ENCODE assay signal across 8 cellular contexts in the genomic region with DNA sequence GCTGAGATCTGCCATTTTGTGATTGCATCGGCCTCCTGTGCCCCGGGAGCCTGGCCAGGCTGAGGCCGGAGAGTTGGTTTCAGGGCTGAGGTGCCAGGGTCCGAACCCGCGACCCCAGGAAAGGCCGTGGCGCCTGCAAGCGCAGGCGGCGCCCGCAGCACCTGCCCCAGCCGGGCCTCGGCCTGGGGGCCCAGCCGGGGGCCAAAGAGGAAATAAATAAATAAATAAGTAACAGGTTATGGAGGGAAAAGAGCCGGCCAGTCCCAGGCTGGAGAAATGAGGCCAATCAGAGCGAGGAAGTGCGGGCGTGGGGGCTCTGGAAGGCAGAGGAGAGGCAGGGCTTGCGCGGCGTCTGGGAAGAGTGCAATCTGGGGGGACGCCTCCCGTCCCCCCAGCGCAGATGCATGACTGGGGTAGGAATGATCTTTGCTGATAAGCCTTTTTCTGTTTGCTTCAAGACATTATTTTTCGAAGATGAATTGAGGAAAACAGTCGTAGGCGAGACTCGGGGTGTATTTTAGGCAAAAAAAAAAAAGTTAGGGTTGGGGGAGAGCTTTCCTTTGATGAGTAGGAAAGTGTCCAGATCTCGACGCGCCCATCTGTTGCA.
DNase-seq lines count a peak whose midpoint lies in the region; ATAC-seq and TF ChIP-seq lines count a peak whose summit lies in the region.

No MANE protein-coding gene starts in this region.

- DNase-seq in A673 (ENCODE audit: low spot score) = peak; percentile 39
- no peak for DNase-seq in IMR-90
- DNase-seq in naive B cell = no peak
- DNase-seq in stimulated activated CD4-positive, alpha-beta T cell treated with anti-CD3 and anti-CD28 coated beads, Interleukin-4, amount 100 ng/mL, for 4 hours = no peak
- DNase-seq in effector CD4-positive, alpha-beta T cell = no peak
- no peak for DNase-seq in HK-2 (ENCODE audit: unreplicated experiment)

- no peak overlapping the region for H2AK5ac ChIP-seq in IMR-90 (ENCODE audit: low read depth, low read length)

- H3K27me3 Mint-ChIP-seq in dendritic cell treated with granulocyte-macrophage colony-stimulating factor and Interleukin-4, amounts not matched to agents 40 ng/mL and 50 ng/mL, for 4 days = peaks cover 83% of the 10 kb centered on the region
- H3K27me3 Mint-ChIP-seq in naive B cell = peaks cover 54 to 72% (median 72%) of the 10 kb centered on the region in 3 donors

- no peak for TF ChIP-seq RAD21 in IMR-90 (IDR thresholded peaks at IDR 0.05; ENCODE audit: low read length)

- intact Hi-C loops in A673 (cut with micrococcal nuclease; ENCODE audit: unreplicated experiment) = loop anchor here (5.0 kb wide), 1 partner anchor 181 kb away; no protein-coding TSS in a partner anchor
- intact Hi-C loops in IMR-90 (cut with micrococcal nuclease) = loop anchor here (10.0 kb wide), 2 partner anchors 282 to 418 kb away; a partner anchor contains a TSS
- intact Hi-C loops in dendritic cell treated with granulocyte-macrophage colony-stimulating factor and Interleukin-4, amounts not matched to agents 40 ng/mL and 50 ng/mL, for 4 days (cut with micrococcal nuclease) = no loop called here

- H3K9me3 ChIP-seq in A673 (ENCODE audit: low read depth, low read length, poor library complexity, severe bottlenecking) = no peaks in the 10 kb centered on the region
- H3K9me3 ChIP-seq in IMR-90 (ENCODE audit: control insufficient read depth, insufficient read depth, low read length) = no peaks in the 10 kb centered on the region

- H3K18ac ChIP-seq in IMR-90 (ENCODE audit: low read depth, low read length) = no peak overlapping the region

- H3K27me3 ChIP-seq in A673 (replicated peaks; ENCODE audit: insufficient read depth, low read depth, low read length, poor library complexity) (peaks cover 51% of the 10 kb centered on the region), IMR-90 (ENCODE audit: control insufficient read depth, insufficient read depth, low read length) (peaks cover 61% of the 10 kb centered on the region)

- peak overlapping the region; percentile 78 for H3K4me2 ChIP-seq in IMR-90 (ENCODE audit: low read depth, low read length)

- H3K23ac ChIP-seq in IMR-90 (ENCODE audit: low read depth, low read length) = no peak overlapping the region

- no peaks in the 10 kb centered on the region for H3K79me1 ChIP-seq in IMR-90 (ENCODE audit: low read depth in 1 of 2, low read length in 2 of 2)

- peak overlapping the region; percentile 73 for H3K4me3 Mint-ChIP-seq in dendritic cell treated with granulocyte-macrophage colony-stimulating factor and Interleukin-4, amounts not matched to agents 40 ng/mL and 50 ng/mL, for 4 days
- peak overlapping the region; percentile 53 to 90 (median 84) for H3K4me3 Mint-ChIP-seq in naive B cell

- no peaks in the 10 kb centered on the region for H3K9me3 Mint-ChIP-seq in dendritic cell treated with granulocyte-macrophage colony-stimulating factor and Interleukin-4, amounts not matched to agents 40 ng/mL and 50 ng/mL, for 4 days
- H3K9me3 Mint-ChIP-seq in naive B cell = peaks cover 0 to 16% (median 4%) of the 10 kb centered on the region in 7 donors

- H2AK9ac ChIP-seq in IMR-90 (replicated peaks; ENCODE audit: low read depth, low read length, poor library complexity) = no peak overlapping the region

- in situ Hi-C loops in IMR-90 (cut with MboI; ENCODE audit: low sequenced_read_pairs) = no loop called here

- BruUV-seq in A673 (replicated peaks; lab: Mats Ljungman, UMichigan) (no TSS peak), IMR-90 (replicated peaks; lab: Mats Ljungman, UMichigan) (no TSS peak)

- no peak overlapping the region for H2BK5ac ChIP-seq in IMR-90 (ENCODE audit: low read depth, low read length, poor library complexity, severe bottlenecking)

- no peak overlapping the region for H3K27ac Mint-ChIP-seq in dendritic cell treated with granulocyte-macrophage colony-stimulating factor and Interleukin-4, amounts not matched to agents 40 ng/mL and 50 ng/mL, for 4 days
- peak overlapping the region in 3 of 6 donors; percentile 6 to 68 (median 60) for H3K27ac Mint-ChIP-seq in naive B cell

- no peak overlapping the region for H2BK20ac ChIP-seq in IMR-90 (ENCODE audit: low read depth, low read length)

- no peak for ATAC-seq in IMR-90 (ENCODE audit: low read depth)
- ATAC-seq in naive B cell (ENCODE audit: low read depth in 2 of 2) = no peak
- no peak for ATAC-seq in HG02642 (IDR thresholded peaks at IDR 0.05; ENCODE audit: poor library complexity, unreplicated experiment)

- H3K4ac ChIP-seq in IMR-90 (ENCODE audit: low read depth, low read length) = no peak overlapping the region

- H3K4me1 ChIP-seq in A673 (ENCODE audit: insufficient read depth, low read length, poor library complexity, severe bottlenecking) (peaks cover 18% of the 10 kb centered on the region), IMR-90 (ENCODE audit: control insufficient read depth, insufficient read depth, low read length) (peaks cover 4% of the 10 kb centered on the region; the same call in 1 of the 2 replicates)

- no peak overlapping the region for H4K5ac ChIP-seq in IMR-90 (ENCODE audit: low read depth, low read length)

- H3K9me1 ChIP-seq in IMR-90 (ENCODE audit: insufficient read depth, low read length) = no peaks in the 10 kb centered on the region

- H3K27ac ChIP-seq in A673 (ENCODE audit: low read depth, low read length, poor library complexity, severe bottlenecking) = no peak overlapping the region
- no peak overlapping the region for H3K27ac ChIP-seq in IMR-90 (ENCODE audit: insufficient read depth, low read length)

- dilution Hi-C loops in IMR-90 (cut with HindIII; ENCODE audit: low sequenced_read_pairs, unreplicated experiment) = no loop called here

- H3K36me3 ChIP-seq in A673 (ENCODE audit: insufficient read depth, low read length, poor library complexity, severe bottlenecking) (no peaks in the 10 kb centered on the region), IMR-90 (ENCODE audit: control insufficient read depth, insufficient read depth, low read length) (no peaks in the 10 kb centered on the region)

- no peak overlapping the region for H4K91ac ChIP-seq in IMR-90 (ENCODE audit: insufficient read depth, low read depth, low read length)

- H4K8ac ChIP-seq in IMR-90 (ENCODE audit: low read depth in 2 of 2, low read length in 2 of 2) = no peak overlapping the region

- peaks cover 22% of the 10 kb centered on the region for H3K4me1 Mint-ChIP-seq in dendritic cell treated with granulocyte-macrophage colony-stimulating factor and Interleukin-4, amounts not matched to agents 40 ng/mL and 50 ng/mL, for 4 days (ENCODE audit: low read depth)
- peaks cover 21 to 29% (median 26%) of the 10 kb centered on the region in 3 donors for H3K4me1 Mint-ChIP-seq in naive B cell

- no peak overlapping the region for H3K9ac ChIP-seq in IMR-90 (ENCODE audit: low read depth, low read length)

- peak overlapping the region; percentile 68 for H2AFZ ChIP-seq in IMR-90 (replicated peaks; ENCODE audit: low read length, poor library complexity)

- no peak for TF ChIP-seq POLR2A in IMR-90 (IDR thresholded peaks at IDR 0.05; ENCODE audit: low read depth, low read length)

- H3K56ac ChIP-seq in IMR-90 (ENCODE audit: extremely low read depth, insufficient read depth, low read length) = no peak overlapping the region

- H2BK15ac ChIP-seq in IMR-90 (ENCODE audit: low read depth, low read length) = no peak overlapping the region

- POLR2A ChIA-PET in A673 (lab: Charles Lee; ENCODE audit: low non-redundant PET) = no interaction called here
- POLR2A ChIA-PET in IMR-90 (lab: Charles Lee; ENCODE audit: unreplicated experiment) = no interaction called here

- no peak overlapping the region for H2BK120ac ChIP-seq in IMR-90 (ENCODE audit: low read depth, low read length)

- TF ChIP-seq CTCF in A673 (conservative IDR thresholded peaks at IDR 0.05; ENCODE audit: low read depth, low read length) = no peak
- no peak for TF ChIP-seq CTCF in IMR-90 (conservative IDR thresholded peaks at IDR 0.05; ENCODE audit: low read depth, low read length)

- no peaks in the 10 kb centered on the region for H3K36me3 Mint-ChIP-seq in dendritic cell treated with granulocyte-macrophage colony-stimulating factor and Interleukin-4, amounts not matched to agents 40 ng/mL and 50 ng/mL, for 4 days (ENCODE audit: low read depth)
- peaks cover 4 to 33% of the 10 kb centered on the region in 2 donors for H3K36me3 Mint-ChIP-seq in naive B cell

- H3K4me3 ChIP-seq in A673 (ENCODE audit: low read depth, low read length, poor library complexity, severe bottlenecking) (peak overlapping the region; percentile 63), IMR-90 (ENCODE audit: insufficient read depth, low read depth, low read length) (no peak overlapping the region)

- no peak overlapping the region for H3K14ac ChIP-seq in IMR-90 (replicated peaks; ENCODE audit: low read depth, low read length)

- H4K20me1 ChIP-seq in IMR-90 (ENCODE audit: insufficient read depth, low read length) = no peaks in the 10 kb centered on the region

- CTCF ChIA-PET in A673 (lab: Charles Lee) = no interaction called here
- CTCF ChIA-PET in IMR-90 (lab: Yijun Ruan, JAX) = interaction anchor here (0.6 kb wide), 1 partner anchor 333 kb away, joined by 4 read pairs; no protein-coding TSS in a partner anchor

- WGBS in IMR-90 (ENCODE audit: extremely low coverage in 2 of 2, insufficient read length in 1 of 2), 2 experiments = 2% methylated on average over 9 of the region's 32 CpGs; no CpG with 5 or more reads in 1 of the 2 experiments

TF ChIP-seq in IMR-90, 13 proteins besides CTCF, POLR2A, EP300 and RAD21:
- no peak for TF ChIP-seq RFX5 (IDR thresholded peaks at IDR 0.05; ENCODE audit: low read depth, low read length)
TF ChIP-seq in IMR-90: peak in this region for 0.
